ENCODE assay signal across 8 cellular contexts in genomic region chr5:111223086-111223789, GRCh38. TPM values are rescaled to one million over a fixed set of nuclear protein-coding genes. Genes with fewer than 3 reads are reported as not detected.
A peak's percentile ranks its signal among the peaks of the same experiment; 100 is the strongest.
DNase-seq lines count a peak whose midpoint lies in the region; ATAC-seq and TF ChIP-seq lines count a peak whose summit lies in the region.

No MANE protein-coding gene starts in this region.

- TF ChIP-seq POLR2A in esophagus squamous epithelium (IDR thresholded peaks at IDR 0.05) = no peak

- H3K27me3 ChIP-seq in RWPE2 (ENCODE audit: insufficient read depth, poor library complexity, severe bottlenecking) (peaks cover 18% of the 10 kb centered on the region), esophagus squamous epithelium (peaks cover 0 to 32% (median 0%) of the 10 kb centered on the region in 4 donors), skeletal muscle satellite cell (ENCODE audit: control insufficient read depth, insufficient read depth, low read length) (no peaks in the 10 kb centered on the region)

- H3K36me3 ChIP-seq in RWPE2 (ENCODE audit: low read depth) (no peaks in the 10 kb centered on the region), esophagus squamous epithelium (no peaks in the 10 kb centered on the region), skeletal muscle satellite cell (ENCODE audit: insufficient read depth, low read length) (no peaks in the 10 kb centered on the region)

- H3K4me1 ChIP-seq in RWPE2 (ENCODE audit: insufficient read depth, poor library complexity, severe bottlenecking) (peaks cover 19% of the 10 kb centered on the region), esophagus squamous epithelium (peaks cover 4 to 28% (median 5%) of the 10 kb centered on the region in 3 donors), skeletal muscle satellite cell (ENCODE audit: control insufficient read depth, insufficient read depth, low read length) (peaks cover 21% of the 10 kb centered on the region)

- H3K27ac ChIP-seq in RWPE2 (ENCODE audit: poor library complexity, severe bottlenecking) = no peak overlapping the region
- peak overlapping the region in 3 of 4 donors; percentile 1 to 51 (median 5) for H3K27ac ChIP-seq in esophagus squamous epithelium

- peak overlapping the region; percentile 97 for H3K4me2 ChIP-seq in skeletal muscle satellite cell (ENCODE audit: low read length)

- peak; percentile 28 for DNase-seq in stimulated activated CD4-positive, alpha-beta T cell treated with anti-CD3 and anti-CD28 coated beads, Interleukin-4, amount 100 ng/mL, for 24 hours
- DNase-seq in stimulated activated CD4-positive, alpha-beta T cell treated with anti-CD3 and anti-CD28 coated beads, Interleukin-1b, Interleukin-23, amount 100 ng/mL, for 48 hours = no peak
- no peak for DNase-seq in RWPE2 (ENCODE audit: low spot score)
- no peak for DNase-seq in esophagus squamous epithelium (lab: John Stamatoyannopoulos, UW)
- no peak for DNase-seq in C1 segment of cervical spinal cord (lab: John Stamatoyannopoulos, UW)
- DNase-seq in activated CD4-positive, alpha-beta T cell treated with anti-CD3 and anti-CD28 coated beads, Interleukin-2, amount 50 U/mL, for 4 hours = no peak
- DNase-seq in NCI-H446 (lab: John Stamatoyannopoulos, UW) = no peak

- H3K4me3 ChIP-seq in RWPE2 (ENCODE audit: severe bottlenecking) = peak overlapping the region; percentile 46
- H3K4me3 ChIP-seq in esophagus squamous epithelium = peak overlapping the region; percentile 35 to 74 (median 54)
- peak overlapping the region; percentile 83 for H3K4me3 ChIP-seq in skeletal muscle satellite cell (ENCODE audit: low read length)

- H3K9me3 ChIP-seq in RWPE2 (ENCODE audit: severe bottlenecking) (no peaks in the 10 kb centered on the region), esophagus squamous epithelium (no peaks in the 10 kb centered on the region), skeletal muscle satellite cell (replicated peaks; ENCODE audit: low read length) (no peaks in the 10 kb centered on the region)

- intact Hi-C loops in esophagus squamous epithelium (cut with DNase I) = no loop called here

- WGBS in esophagus squamous epithelium, 2 donors = 41 to 66% methylated on average over 4 to 5 of the region's 9 CpGs

- TF ChIP-seq CTCF in RWPE2 (IDR thresholded peaks at IDR 0.05; ENCODE audit: poor library complexity, severe bottlenecking) (no peak), esophagus squamous epithelium (IDR thresholded peaks at IDR 0.05) (no peak)

- H3K9ac ChIP-seq in skeletal muscle satellite cell (ENCODE audit: low read depth, low read length) = peak overlapping the region; percentile 70

- ATAC-seq in RWPE2 (ENCODE audit: low read depth) = peak; percentile 40

RNA-seq across cellular contexts. Expression of gene CAMK4, which starts 0.9 kb away (rescaled TPM):
- total RNA-seq in esophagus squamous epithelium = 1 to 10 TPM; 1.5 to 3.2 (median 2.6) TPM
- total RNA-seq in skeletal muscle satellite cell (2012; rRNA removed) = 0.51 and 2.2 TPM in 2 replicates
